ENCODE assay signal across 17 cellular contexts in genomic region chr4:39716356-39716755, GRCh38. TPM values are rescaled to one million over a fixed set of nuclear protein-coding genes. Genes with fewer than 3 reads are reported as not detected.
A peak's percentile ranks its signal among the peaks of the same experiment; 100 is the strongest.
DNase-seq lines count a peak whose midpoint lies in the region; ATAC-seq and TF ChIP-seq lines count a peak whose summit lies in the region.
"Had no signal": no experiment of that assay in that cellular context is flagged by ENCODE, and none has a peak within 500 bp of the region (broad histone marks: within the 10 kb centered on the region; RNA-seq: fewer than 3 reads in every experiment).

No MANE protein-coding gene starts in this region.

- no peak for ATAC-seq in Right ventricle myocardium superior (ENCODE audit: poor library complexity)
- no peak for ATAC-seq in activated CD8-positive, alpha-beta memory T cell treated with anti-CD3 and anti-CD28 coated beads, Interleukin-2, amount 10 ng/mL, durations not matched to agents 7 days and 5 days
- ATAC-seq: PC-3 had no signal

- H3K9me3 ChIP-seq in right atrium auricular region, result no peaks in the 10 kb centered on the region

- no peaks in the 10 kb centered on the region for H3K36me3 ChIP-seq in right atrium auricular region

- H3K4me3 Mint-ChIP-seq in activated CD8-positive, alpha-beta memory T cell treated with anti-CD3 and anti-CD28 coated beads, Interleukin-2, amount 10 ng/mL, durations not matched to agents 7 days and 5 days, result no peak overlapping the region
- H3K4me3 Mint-ChIP-seq: H9 had no signal

- H3K27me3 ChIP-seq in right atrium auricular region, result no peaks in the 10 kb centered on the region

- no peak overlapping the region for H3K27ac ChIP-seq in right atrium auricular region
- H3K27ac ChIP-seq: C4-2B, HL-60, RWPE1 had no signal

- H3K36me3 Mint-ChIP-seq in activated CD8-positive, alpha-beta memory T cell treated with anti-CD3 and anti-CD28 coated beads, Interleukin-2, amount 10 ng/mL, durations not matched to agents 7 days and 5 days, result peaks cover 32% of the 10 kb centered on the region

- intact Hi-C loops in Right ventricle myocardium superior (cut with DNase I), result no loop called here

- H3K27ac Mint-ChIP-seq in activated CD8-positive, alpha-beta memory T cell treated with anti-CD3 and anti-CD28 coated beads, Interleukin-2, amount 10 ng/mL, durations not matched to agents 7 days and 5 days, result no peak overlapping the region

- H3K4me1 Mint-ChIP-seq in activated CD8-positive, alpha-beta memory T cell treated with anti-CD3 and anti-CD28 coated beads, Interleukin-2, amount 10 ng/mL, durations not matched to agents 7 days and 5 days, result peaks cover 67% of the 10 kb centered on the region

- DNase-seq in right atrium auricular region (ENCODE audit: low spot score), result peak; percentile 40
- DNase-seq in Right ventricle myocardium superior, result no peak
- peak; percentile 37 for DNase-seq in activated CD8-positive, alpha-beta memory T cell treated with anti-CD3 and anti-CD28 coated beads, Interleukin-2, amount 10 ng/mL, durations not matched to agents 7 days and 5 days
- DNase-seq in fibroblast of villous mesenchyme (ENCODE audit: low read depth), result peak; percentile 51
- no peak for DNase-seq in epidermal melanocyte (ENCODE audit: insufficient read length, low spot score)
- DNase-seq in AG08396 (ENCODE audit: low spot score), result no peak
- DNase-seq in NCI-H748 treated with DMSO at 0.1 percent for 48 hours (lab: John Stamatoyannopoulos, UW), result no peak
- DNase-seq in GM20000 (ENCODE audit: low spot score), result no peak
- DNase-seq: DMS153, H9, NCI-H1105 treated with DMSO at 0.1 percent for 48 hours, NCI-H1930, NCI-H526 treated with DMSO at 0.1 percent for 48 hours, PC-3 had no signal

- no peaks in the 10 kb centered on the region for H3K27me3 Mint-ChIP-seq in activated CD8-positive, alpha-beta memory T cell treated with anti-CD3 and anti-CD28 coated beads, Interleukin-2, amount 10 ng/mL, durations not matched to agents 7 days and 5 days

- TF ChIP-seq CTCF in right atrium auricular region (IDR thresholded peaks at IDR 0.05) (no peak), fibroblast of villous mesenchyme (IDR thresholded peaks at IDR 0.05; ENCODE audit: insufficient read depth, low read depth, low read length) (no peak), GM20000 (IDR thresholded peaks at IDR 0.05; ENCODE audit: extremely low read depth, missing control alignments) (no peak)

- H3K9me3 Mint-ChIP-seq in activated CD8-positive, alpha-beta memory T cell treated with anti-CD3 and anti-CD28 coated beads, Interleukin-2, amount 10 ng/mL, durations not matched to agents 7 days and 5 days (ENCODE audit: low read depth), result no peaks in the 10 kb centered on the region
- H3K9me3 Mint-ChIP-seq: H9 had no signal

- peaks cover 0 to 18% of the 10 kb centered on the region in 2 donors for H3K4me1 ChIP-seq in right atrium auricular region

- CTCF ChIA-PET in activated CD8-positive, alpha-beta memory T cell treated with anti-CD3 and anti-CD28 coated beads, Interleukin-2, amount 10 ng/mL, durations not matched to agents 7 days and 5 days (lab: Charles Lee), result interaction anchor here (1.0 kb wide), 1 partner anchor 29 kb away, joined by 3 read pairs; no protein-coding TSS in a partner anchor

- no peak overlapping the region for H3K4me3 ChIP-seq in right atrium auricular region
- no peak overlapping the region for H3K4me3 ChIP-seq in fibroblast of villous mesenchyme (ENCODE audit: low read depth, low read length)

RNA-seq across cellular contexts. Expression of gene UBE2K, which starts 18.4 kb away (rescaled TPM):
- total RNA-seq in right atrium auricular region (10 to 100 TPM; 16.7 to 23.8 TPM), Right ventricle myocardium superior (57.7 TPM), fibroblast of villous mesenchyme (14.8 and 19.0 TPM in 2 replicates)
- 10 to 100 TPM; 75.4 to 90.4 TPM for total RNA-seq in activated CD8-positive, alpha-beta memory T cell treated with anti-CD3 and anti-CD28 coated beads, Interleukin-2, amount 10 ng/mL, durations not matched to agents 7 days and 5 days

Comparison
In these comparisons a context has a peak if more than half of its experiments do, and no peak if none do; other contexts are left out.
1. DNase-seq: peak in right atrium auricular region (single experiment), activated CD8-positive, alpha-beta memory T cell treated with anti-CD3 and anti-CD28 coated beads, Interleukin-2, amount 10 ng/mL, durations not matched to agents 7 days and 5 days (single experiment) and fibroblast of villous mesenchyme (single experiment); none in Right ventricle myocardium superior (single experiment), epidermal melanocyte (single experiment), AG08396 (single experiment), NCI-H748 treated with DMSO at 0.1 percent for 48 hours (single experiment) and GM20000 (single experiment).